1 cellular context compared by ENCODE assay signal in genomic region chr22:17726561-17727243, GRCh38.
TF ChIP-seq lines count a peak whose summit lies in the region.

No MANE protein-coding gene starts in this region.

TF ChIP-seq in GM23338, 12 proteins besides CTCF, POLR2A, EP300 and RAD21 (continued from another document):
- no peak for TF ChIP-seq REST (IDR thresholded peaks at IDR 0.05; ENCODE audit: unreplicated experiment)
- TF ChIP-seq CREB1 (CRISPR knock-in tag; IDR thresholded peaks at IDR 0.05; ENCODE audit: low read depth): no peak
